In genomic region chr22:33101550-33101949, GRCh38 we compare ENCODE assay signal across 35 cellular contexts. TPM values are rescaled to one million over a fixed set of nuclear protein-coding genes. Genes with fewer than 3 reads are reported as not detected.
"Had no signal": no experiment of that assay in that cellular context is flagged by ENCODE, and none has a peak within 500 bp of the region (broad histone marks: within the 10 kb centered on the region; RNA-seq: fewer than 3 reads in every experiment).

No MANE protein-coding gene starts in this region.

- H3K4me3 Mint-ChIP-seq: activated B cell treated with CpG ODN at 0.5 μM for 24 hours; activated CD4-positive, alpha-beta memory T cell treated with anti-CD3 and anti-CD28 coated beads, Interleukin-2, amount 10 ng/mL, durations not matched to agents 7 days and 5 days; activated CD4-positive, alpha-beta T cell treated with anti-CD3 and anti-CD28 coated beads, Interleukin-2, amount 10 ng/mL, durations not matched to agents 24 days and 14 days; activated CD8-positive, alpha-beta memory T cell treated with anti-CD3 and anti-CD28 coated beads, Interleukin-2, amount 10 ng/mL, durations not matched to agents 7 days and 5 days; activated CD8-positive, alpha-beta T cell treated with anti-CD3 and anti-CD28 coated beads, Interleukin-2, amount 10 ng/mL, durations not matched to agents 7 days and 5 days; activated naive CD4-positive, alpha-beta T cell treated with anti-CD3 and anti-CD28 coated beads, Interleukin-2, amount 10 ng/mL, durations not matched to agents 7 days and 5 days; activated naive CD4-positive, alpha-beta T cell treated with anti-CD3 and anti-CD28 coated beads, Interleukin-2, amount 50 U/mL, for 24 hours; activated naive CD8-positive, alpha-beta T cell; activated naive CD8-positive, alpha-beta T cell treated with anti-CD3 and anti-CD28 coated beads, Interleukin-2, amount 10 ng/mL, durations not matched to agents 7 days and 5 days; activated naive CD8-positive, alpha-beta T cell treated with anti-CD3 and anti-CD28 coated beads, Interleukin-2, amount 50 U/mL, for 24 hours; activated T-cell treated with anti-CD3 and anti-CD28 coated beads, Interleukin-2, amount 50 U/mL, for 24 hours; brain; central memory CD8-positive, alpha-beta T cell; T-helper 1 cell treated with Interleukin-12 subunit alpha and Interleukin-12 subunit beta and Interleukin-4 antibody, amounts not matched to agents 30 μg/mL and 1 μg/mL, for 36 hours; T-helper 2 cell treated with Interferon-gamma antibody and Interleukin-4, amounts not matched to agents 5 μg/mL and 100 μg/mL, for 36 hours had no signal

- H3K4me3 ChIP-seq: ascending aorta, cardiac muscle cell had no signal

- H3K27ac ChIP-seq: ascending aorta, cardiac muscle cell, VCaP had no signal

- H3K36me3 ChIP-seq: ascending aorta, cardiac muscle cell had no signal

- DNase-seq: activated B cell treated with CpG ODN at 0.5 μM for 24 hours; activated CD4-positive, alpha-beta memory T cell treated with anti-CD3 and anti-CD28 coated beads, Interleukin-2, amount 10 ng/mL, durations not matched to agents 7 days and 5 days; activated CD4-positive, alpha-beta T cell treated with anti-CD3 and anti-CD28 coated beads for 4 hours; activated CD4-positive, alpha-beta T cell treated with anti-CD3 and anti-CD28 coated beads, Interleukin-2, amount 10 ng/mL, durations not matched to agents 24 days and 14 days; activated CD4-positive, alpha-beta T cell treated with anti-CD3 and anti-CD28 coated beads, Interleukin-2, amount 50 U/mL, for 48 hours; activated CD4-positive, CD25-positive, alpha-beta regulatory T cell treated with anti-CD3 and anti-CD28 coated beads, Interleukin-2, amount 50 U/mL, for 72 hours; activated CD8-positive, alpha-beta memory T cell treated with anti-CD3 and anti-CD28 coated beads for 24 hours; activated CD8-positive, alpha-beta memory T cell treated with anti-CD3 and anti-CD28 coated beads, Interleukin-2, amount 10 ng/mL, durations not matched to agents 7 days and 5 days; activated CD8-positive, alpha-beta memory T cell treated with anti-CD3 and anti-CD28 coated beads, Interleukin-2, amount 50 U/mL, for 48 hours; activated CD8-positive, alpha-beta T cell treated with anti-CD3 and anti-CD28 coated beads, Interleukin-2, amount 10 ng/mL, durations not matched to agents 7 days and 5 days; activated effector memory CD4-positive, alpha-beta T cell treated with Interleukin-2 at 50 U/mL for 16 hours; activated gamma-delta T cell; activated naive CD4-positive, alpha-beta T cell treated with anti-CD3 and anti-CD28 coated beads, Interleukin-2, amount 10 ng/mL, durations not matched to agents 7 days and 5 days; activated naive CD8-positive, alpha-beta T cell treated with anti-CD3 and anti-CD28 coated beads, Interleukin-2, amount 10 ng/mL, durations not matched to agents 7 days and 5 days; activated naive CD8-positive, alpha-beta T cell treated with anti-CD3 and anti-CD28 coated beads, Interleukin-2, amount 50 U/mL, for 24 hours; activated T-cell treated with anti-CD3 and anti-CD28 coated beads, Interleukin-2, amount 50 U/mL, for 24 hours; activated T-cell treated with anti-CD3 and anti-CD28 coated beads, Interleukin-2, amount 50 U/mL, for 48 hours; amygdala; anterior cingulate cortex; caudate nucleus; cerebellar nuclear complex; T-helper 1 cell; T-helper 2 cell; T-helper 9 cell had no signal

- H3K4me1 Mint-ChIP-seq: activated B cell treated with CpG ODN at 0.5 μM for 24 hours; activated CD4-positive, alpha-beta memory T cell treated with anti-CD3 and anti-CD28 coated beads, Interleukin-2, amount 10 ng/mL, durations not matched to agents 7 days and 5 days; activated CD4-positive, alpha-beta T cell treated with anti-CD3 and anti-CD28 coated beads, Interleukin-2, amount 10 ng/mL, durations not matched to agents 24 days and 14 days; activated CD8-positive, alpha-beta memory T cell treated with anti-CD3 and anti-CD28 coated beads, Interleukin-2, amount 10 ng/mL, durations not matched to agents 7 days and 5 days; activated naive CD4-positive, alpha-beta T cell treated with anti-CD3 and anti-CD28 coated beads, Interleukin-2, amount 10 ng/mL, durations not matched to agents 7 days and 5 days; activated naive CD4-positive, alpha-beta T cell treated with anti-CD3 and anti-CD28 coated beads, Interleukin-2, amount 50 U/mL, for 24 hours; activated naive CD8-positive, alpha-beta T cell treated with anti-CD3 and anti-CD28 coated beads, Interleukin-2, amount 10 ng/mL, durations not matched to agents 7 days and 5 days; activated naive CD8-positive, alpha-beta T cell treated with anti-CD3 and anti-CD28 coated beads, Interleukin-2, amount 50 U/mL, for 24 hours; central memory CD8-positive, alpha-beta T cell had no signal

- H3K27me3 Mint-ChIP-seq: activated CD4-positive, alpha-beta memory T cell treated with anti-CD3 and anti-CD28 coated beads, Interleukin-2, amount 10 ng/mL, durations not matched to agents 7 days and 5 days; activated CD4-positive, alpha-beta T cell treated with anti-CD3 and anti-CD28 coated beads, Interleukin-2, amount 10 ng/mL, durations not matched to agents 24 days and 14 days; activated CD8-positive, alpha-beta memory T cell treated with anti-CD3 and anti-CD28 coated beads, Interleukin-2, amount 10 ng/mL, durations not matched to agents 7 days and 5 days; activated naive CD4-positive, alpha-beta T cell treated with anti-CD3 and anti-CD28 coated beads, Interleukin-2, amount 10 ng/mL, durations not matched to agents 7 days and 5 days; central memory CD8-positive, alpha-beta T cell had no signal

- H3K4me1 ChIP-seq: ascending aorta had no signal

- H3K27me3 ChIP-seq: ascending aorta, cardiac muscle cell had no signal

- H3K27ac Mint-ChIP-seq: activated B cell treated with CpG ODN at 0.5 μM for 24 hours; activated CD4-positive, alpha-beta memory T cell treated with anti-CD3 and anti-CD28 coated beads, Interleukin-2, amount 10 ng/mL, durations not matched to agents 7 days and 5 days; activated CD4-positive, alpha-beta T cell treated with anti-CD3 and anti-CD28 coated beads, Interleukin-2, amount 10 ng/mL, durations not matched to agents 24 days and 14 days; activated CD8-positive, alpha-beta memory T cell treated with anti-CD3 and anti-CD28 coated beads, Interleukin-2, amount 10 ng/mL, durations not matched to agents 7 days and 5 days; activated CD8-positive, alpha-beta T cell treated with anti-CD3 and anti-CD28 coated beads, Interleukin-2, amount 10 ng/mL, durations not matched to agents 7 days and 5 days; activated naive CD4-positive, alpha-beta T cell treated with anti-CD3 and anti-CD28 coated beads, Interleukin-2, amount 10 ng/mL, durations not matched to agents 7 days and 5 days; activated naive CD4-positive, alpha-beta T cell treated with anti-CD3 and anti-CD28 coated beads, Interleukin-2, amount 50 U/mL, for 24 hours; activated naive CD8-positive, alpha-beta T cell; activated naive CD8-positive, alpha-beta T cell treated with anti-CD3 and anti-CD28 coated beads, Interleukin-2, amount 10 ng/mL, durations not matched to agents 7 days and 5 days; activated naive CD8-positive, alpha-beta T cell treated with anti-CD3 and anti-CD28 coated beads, Interleukin-2, amount 50 U/mL, for 24 hours; activated T-cell treated with anti-CD3 and anti-CD28 coated beads, Interleukin-2, amount 50 U/mL, for 24 hours; activated T-helper 2 cell treated with anti-CD3 and anti-CD28 coated beads, Interferon-gamma antibody, Interleukin-2, Interleukin-4, amounts not matched to agents 10 μg/mL and 5 μg/mL and 100 μg/mL, durations not matched to agents 14 hours and 24 hours and 36 hours; T-helper 1 cell treated with Interleukin-12 subunit alpha and Interleukin-12 subunit beta and Interleukin-4 antibody, amounts not matched to agents 30 μg/mL and 1 μg/mL, for 36 hours; T-helper 2 cell treated with Interferon-gamma antibody and Interleukin-4, amounts not matched to agents 5 μg/mL and 100 μg/mL, for 36 hours had no signal

- H3K36me3 Mint-ChIP-seq: activated CD8-positive, alpha-beta memory T cell treated with anti-CD3 and anti-CD28 coated beads, Interleukin-2, amount 10 ng/mL, durations not matched to agents 7 days and 5 days; activated naive CD4-positive, alpha-beta T cell treated with anti-CD3 and anti-CD28 coated beads, Interleukin-2, amount 10 ng/mL, durations not matched to agents 7 days and 5 days; activated naive CD4-positive, alpha-beta T cell treated with anti-CD3 and anti-CD28 coated beads, Interleukin-2, amount 50 U/mL, for 24 hours; activated naive CD8-positive, alpha-beta T cell; activated naive CD8-positive, alpha-beta T cell treated with anti-CD3 and anti-CD28 coated beads, Interleukin-2, amount 10 ng/mL, durations not matched to agents 7 days and 5 days; brain had no signal

- H3K9me3 ChIP-seq: ascending aorta had no signal

- ATAC-seq: activated CD8-positive, alpha-beta memory T cell treated with anti-CD3 and anti-CD28 coated beads, Interleukin-2, amount 10 ng/mL, durations not matched to agents 7 days and 5 days; activated CD8-positive, alpha-beta T cell treated with anti-CD3 and anti-CD28 coated beads, Interleukin-2, amount 10 ng/mL, durations not matched to agents 7 days and 5 days; activated naive CD8-positive, alpha-beta T cell treated with anti-CD3 and anti-CD28 coated beads, Interleukin-2, amount 50 U/mL, for 24 hours had no signal

- H3K9me3 Mint-ChIP-seq: activated CD4-positive, alpha-beta T cell treated with anti-CD3 and anti-CD28 coated beads, Interleukin-2, amount 10 ng/mL, durations not matched to agents 24 days and 14 days; activated naive CD4-positive, alpha-beta T cell treated with anti-CD3 and anti-CD28 coated beads, Interleukin-2, amount 50 U/mL, for 24 hours; activated naive CD8-positive, alpha-beta T cell treated with anti-CD3 and anti-CD28 coated beads, Interleukin-2, amount 50 U/mL, for 24 hours; T-helper 2 cell treated with Interferon-gamma antibody and Interleukin-4, amounts not matched to agents 5 μg/mL and 100 μg/mL, for 36 hours had no signal

RNA-seq across cellular contexts. Expression of gene SYN3, which starts 43.4 kb away (rescaled TPM):
- total RNA-seq: activated CD4-positive, alpha-beta memory T cell treated with anti-CD3 and anti-CD28 coated beads, Interleukin-2, amount 10 ng/mL, durations not matched to agents 7 days and 5 days; activated CD4-positive, alpha-beta T cell treated with anti-CD3 and anti-CD28 coated beads, Interleukin-2, amount 10 ng/mL, durations not matched to agents 24 days and 14 days; activated CD8-positive, alpha-beta memory T cell treated with anti-CD3 and anti-CD28 coated beads, Interleukin-2, amount 10 ng/mL, durations not matched to agents 7 days and 5 days; activated CD8-positive, alpha-beta T cell treated with anti-CD3 and anti-CD28 coated beads, Interleukin-2, amount 10 ng/mL, durations not matched to agents 7 days and 5 days; activated naive CD8-positive, alpha-beta T cell treated with anti-CD3 and anti-CD28 coated beads, Interleukin-2, amount 10 ng/mL, durations not matched to agents 7 days and 5 days; activated T-helper 2 cell treated with anti-CD3 and anti-CD28 coated beads, Interferon-gamma antibody, Interleukin-2, Interleukin-4, amounts not matched to agents 10 μg/mL and 5 μg/mL and 100 μg/mL, durations not matched to agents 14 hours and 24 hours and 36 hours; ascending aorta; chondrocyte had no signal
